Comparison of ENCODE assay signal across 13 cellular contexts in genomic region chr6:125393449-125393858, GRCh38.
A peak's percentile ranks its signal among the peaks of the same experiment; 100 is the strongest.
DNase-seq lines count a peak whose midpoint lies in the region; ATAC-seq, FAIRE-seq and TF ChIP-seq lines count a peak whose summit lies in the region.
"Had no signal": no experiment of that assay in that cellular context is flagged by ENCODE, and none has a peak within 500 bp of the region (broad histone marks: within the 10 kb centered on the region; RNA-seq: fewer than 3 reads in every experiment).

No MANE protein-coding gene starts in this region.

- no peaks in the 10 kb centered on the region for H3K4me1 ChIP-seq in astrocyte (ENCODE audit: insufficient read depth, low read length)

- H3K4me2 ChIP-seq in astrocyte (ENCODE audit: low read length): no peak overlapping the region

- no peak for TF ChIP-seq CTCF in astrocyte (IDR thresholded peaks at IDR 0.05; ENCODE audit: insufficient read depth, low read depth, low read length)

- H3K27me3 ChIP-seq in astrocyte (ENCODE audit: insufficient read depth, low read length): no peaks in the 10 kb centered on the region
- H3K27me3 ChIP-seq: neutrophil had no signal

- ATAC-seq in GM21381 (IDR thresholded peaks at IDR 0.05; ENCODE audit: unreplicated experiment): peak; percentile 52
- no peak for ATAC-seq in GM19463 (IDR thresholded peaks at IDR 0.05; ENCODE audit: unreplicated experiment)
- no peak for ATAC-seq in HG02571 (IDR thresholded peaks at IDR 0.05; ENCODE audit: unreplicated experiment)

- no peaks in the 10 kb centered on the region for H3K79me2 ChIP-seq in astrocyte (ENCODE audit: insufficient read depth, low read length)

- no peak overlapping the region for H3K4me3 ChIP-seq in astrocyte (ENCODE audit: insufficient read depth, low read depth, low read length)

- H3K36me3 Mint-ChIP-seq in astrocyte (ENCODE audit: low read depth, unreplicated experiment): no peaks in the 10 kb centered on the region
- H3K36me3 Mint-ChIP-seq: activated CD4-positive, alpha-beta memory T cell treated with anti-CD3 and anti-CD28 coated beads for 36 hours had no signal

- H3K36me3 ChIP-seq in astrocyte (ENCODE audit: insufficient read depth, low read length): no peaks in the 10 kb centered on the region
- H3K36me3 ChIP-seq: neutrophil had no signal

- peaks cover 4% of the 10 kb centered on the region for H3K27me3 Mint-ChIP-seq in astrocyte (ENCODE audit: low read depth, unreplicated experiment)

- DNase-seq in Daoy (ENCODE audit: low read depth) (peak; percentile 7), LHCN-M2 (ENCODE audit: low read depth) (peak; percentile 4), astrocyte (ENCODE audit: low read depth) (no peak), COR-L47 (lab: John Stamatoyannopoulos, UW) (no peak), DMS153 treated with DMSO at 0.1 percent for 48 hours (lab: John Stamatoyannopoulos, UW; ENCODE audit: unreplicated experiment) (no peak)
- DNase-seq: activated CD4-positive, alpha-beta memory T cell treated with anti-CD3 and anti-CD28 coated beads for 36 hours; NCI-H2171; SHP77 treated with DMSO at 0.1 percent for 48 hours; stimulated activated CD4-positive, alpha-beta T cell treated with anti-CD3 and anti-CD28 coated beads, Interleukin-1b, Interleukin-23, amount 100 ng/mL, for 48 hours had no signal

- FAIRE-seq in astrocyte (lab: Jason Lieb, UNC): no peak

- peaks cover 14% of the 10 kb centered on the region for H3K4me1 Mint-ChIP-seq in astrocyte (ENCODE audit: low read depth, unreplicated experiment)

- H4K20me1 ChIP-seq in astrocyte (ENCODE audit: insufficient read depth, low read length): no peaks in the 10 kb centered on the region

- no peak overlapping the region for H3K27ac Mint-ChIP-seq in astrocyte (ENCODE audit: unreplicated experiment)
- H3K27ac Mint-ChIP-seq: activated CD4-positive, alpha-beta memory T cell treated with anti-CD3 and anti-CD28 coated beads for 36 hours had no signal

- peak overlapping the region; percentile 12 for H3K4me3 Mint-ChIP-seq in astrocyte (ENCODE audit: unreplicated experiment)
- H3K4me3 Mint-ChIP-seq: activated CD4-positive, alpha-beta memory T cell treated with anti-CD3 and anti-CD28 coated beads for 36 hours had no signal

- H2AFZ ChIP-seq in astrocyte (ENCODE audit: low read depth, low read length): no peak overlapping the region

- H3K9me3 ChIP-seq in astrocyte (ENCODE audit: insufficient read depth, low read depth, low read length): no peaks in the 10 kb centered on the region
- H3K9me3 ChIP-seq: neutrophil had no signal

- peaks cover 18% of the 10 kb centered on the region for H3K9me3 Mint-ChIP-seq in astrocyte (ENCODE audit: unreplicated experiment)
- H3K9me3 Mint-ChIP-seq: activated CD4-positive, alpha-beta memory T cell treated with anti-CD3 and anti-CD28 coated beads for 36 hours had no signal

- no peak overlapping the region for H3K27ac ChIP-seq in astrocyte (ENCODE audit: low read depth, low read length)
- H3K27ac ChIP-seq: neutrophil had no signal

- H3K9ac ChIP-seq in astrocyte (ENCODE audit: low read length): no peak overlapping the region

Comparison
In these comparisons a context has a peak if more than half of its experiments do, and no peak if none do; other contexts are left out.
1. DNase-seq: peak in Daoy (single experiment) and LHCN-M2 (single experiment); none in astrocyte (single experiment), COR-L47 (single experiment) and DMS153 treated with DMSO at 0.1 percent for 48 hours (single experiment).